Comparison of ENCODE assay signal across 9 cellular contexts in the genomic region with DNA sequence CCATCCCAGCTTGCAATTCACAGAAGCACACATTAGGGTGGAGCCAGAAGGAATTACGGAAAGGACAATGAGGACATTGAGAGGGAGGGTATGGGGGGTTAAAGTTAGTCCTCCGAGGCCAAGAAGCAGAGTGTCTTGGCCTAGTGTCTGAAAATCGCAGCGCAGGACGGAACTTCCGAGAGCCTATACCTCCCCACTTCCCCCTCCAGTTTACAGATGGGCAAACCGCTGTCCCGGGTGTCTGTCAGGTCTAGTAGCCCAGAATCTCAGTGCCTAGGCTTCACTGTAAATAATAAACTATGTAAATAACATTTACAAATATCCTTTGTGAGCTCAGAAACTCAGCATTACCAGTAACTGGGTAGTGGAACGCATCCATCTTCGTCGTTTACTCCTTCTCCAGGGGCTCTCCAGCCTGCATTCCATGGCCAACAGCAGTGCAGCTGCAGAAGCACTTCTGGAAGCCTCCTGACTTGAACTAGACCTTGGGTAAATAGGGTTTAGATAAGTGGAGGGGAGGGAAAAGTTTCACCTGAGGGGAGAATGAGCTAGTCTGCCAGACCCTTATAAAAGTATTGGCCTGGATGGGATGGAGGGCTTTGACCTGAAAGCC. TPM values are rescaled to one million over a fixed set of nuclear protein-coding genes. Genes with fewer than 3 reads are reported as not detected.
DNase-seq lines count a peak whose midpoint lies in the region; ATAC-seq, FAIRE-seq and TF ChIP-seq lines count a peak whose summit lies in the region.
"Had no signal": no experiment of that assay in that cellular context is flagged by ENCODE, and none has a peak within 500 bp of the region (broad histone marks: within the 10 kb centered on the region; RNA-seq: fewer than 3 reads in every experiment).

No MANE protein-coding gene starts in this region.

- H3K4me2 ChIP-seq in HepG2 (ENCODE audit: low read depth, low read length), result peak overlapping the region; percentile 71

- DNase-seq in activated CD4-positive, alpha-beta T cell treated with anti-CD3 and anti-CD28 coated beads for 48 hours, result peak; percentile 24
- DNase-seq in activated CD4-positive, alpha-beta T cell treated with anti-CD3 and anti-CD28 coated beads for 1 hour, result no peak
- no peak for DNase-seq in HFF-Myc (ENCODE audit: extremely low read depth, low read depth)
- DNase-seq in NB4 (ENCODE audit: low read depth), result peak; percentile 71
- DNase-seq in HepG2 (ENCODE audit: low spot score), result no peak
- no peak for DNase-seq in thoracic aorta (ENCODE audit: low spot score)
- DNase-seq in cerebellar cortex (ENCODE audit: low spot score), result no peak

- no peaks in the 10 kb centered on the region for H4K20me1 ChIP-seq in HepG2 (ENCODE audit: insufficient read depth, low read length)

- no peaks in the 10 kb centered on the region for H3K36me3 ChIP-seq in HepG2 (replicated peaks in 1 of 2; ENCODE audit: control insufficient read depth in 1 of 2, insufficient read depth in 2 of 2, low read length in 2 of 2)
- no peaks in the 10 kb centered on the region for H3K36me3 ChIP-seq in thoracic aorta

- TF ChIP-seq EP300 in HepG2 (IDR thresholded peaks at IDR 0.05; ENCODE audit: low read depth in 2 of 2, low read length in 2 of 2) (no peak), HepG2 (CRISPR knock-in tag; IDR thresholded peaks at IDR 0.05; ENCODE audit: borderline replicate concordance) (no peak)

- intact Hi-C loops in HepG2 (cut with micrococcal nuclease; ENCODE audit: unreplicated experiment), result no loop called here

- 47% methylated on average over 7 of the region's 11 CpGs for WGBS in HepG2 (ENCODE audit: low lambda C conversion rate)

- CTCF ChIA-PET in HepG2 (lab: Yijun Ruan, JAX; ENCODE audit: low intra/inter-chr PET ratio, low total read pairs), result no interaction called here

- TF ChIP-seq RAD21 in HepG2 (CRISPR knock-in tag; IDR thresholded peaks at IDR 0.05), result no peak

- ATAC-seq in HepG2 (peak; percentile 18; the same call in 2 of the 3 replicates), thoracic aorta (ENCODE audit: insufficient number of reproducible peaks, low FRiP score, low read depth) (peak; percentile 50)

- no peaks in the 10 kb centered on the region for H3K79me2 ChIP-seq in HepG2 (ENCODE audit: insufficient read depth, low read length)

- peak overlapping the region; percentile 73 for H2AFZ ChIP-seq in HepG2 (ENCODE audit: low read length)

- H3K27ac ChIP-seq in cingulate gyrus (ENCODE audit: low read depth, low read length) (peak overlapping the region; percentile 54), HepG2 (ENCODE audit: extremely low read length, insufficient read depth, low read length) (no peak overlapping the region), thoracic aorta (peak overlapping the region; percentile 92 to 96)

- BruUV-seq in HepG2 (replicated peaks; lab: Mats Ljungman, UMichigan), result no TSS peak

- no peak for TF ChIP-seq CTCF in HFF-Myc (IDR thresholded peaks at IDR 0.05; ENCODE audit: low read depth, low read length, missing control alignments)
- no peak for TF ChIP-seq CTCF in NB4 (IDR thresholded peaks at IDR 0.05; ENCODE audit: low read depth, low read length)
- TF ChIP-seq CTCF in HepG2 (CRISPR knock-in tag; IDR thresholded peaks at IDR 0.05), result no peak
- no peak for TF ChIP-seq CTCF in thoracic aorta (IDR thresholded peaks at IDR 0.05)

- in situ Hi-C loops in HepG2 (cut with HindIII; ENCODE audit: extremely low pct_ligation_motif_present, low pct_unique_long_range_greater_than_20kb), result no loop called here

- H3K4me3 ChIP-seq in HFF-Myc (replicated peaks; ENCODE audit: low read depth, low read length) (peak overlapping the region; percentile 46), NB4 (ENCODE audit: low read depth, low read length) (peak overlapping the region; percentile 52), HepG2 (replicated peaks in 1 of 3; ENCODE audit: insufficient read depth in 1 of 3, low read depth in 2 of 3, low read length in 3 of 3) (peak overlapping the region; percentile 40 to 66 (median 49); a peak in 5 of 6 replicates), thoracic aorta (peak overlapping the region; percentile 83)

- no peak for FAIRE-seq in HepG2 (lab: Jason Lieb, UNC)
- FAIRE-seq: G401.6 had no signal

- POLR2A ChIA-PET in HepG2 (lab: Yijun Ruan, JAX), result no interaction called here

- H3K9ac ChIP-seq in HepG2 (ENCODE audit: insufficient read depth, low read depth, low read length), result no peak overlapping the region

- H3K4me1 ChIP-seq in HepG2 (ENCODE audit: insufficient read depth, low read length), result no peaks in the 10 kb centered on the region
- peaks cover 8 to 9% of the 10 kb centered on the region in 2 donors for H3K4me1 ChIP-seq in thoracic aorta (ENCODE audit: control insufficient read depth in 1 of 2, low read depth in 2 of 2)

- no peaks in the 10 kb centered on the region for H3K9me3 ChIP-seq in HepG2 (ENCODE audit: low read length)
- H3K9me3 ChIP-seq in thoracic aorta, result no peaks in the 10 kb centered on the region

- TF ChIP-seq POLR2A in NB4 (IDR thresholded peaks at IDR 0.05; ENCODE audit: extremely low read depth, insufficient read length) (no peak), HepG2 (IDR thresholded peaks at IDR 0.05; ENCODE audit: insufficient read depth in 1 of 2, low read depth in 2 of 2, low read length in 2 of 2) (no peak)

- peaks cover 0 to 4% of the 10 kb centered on the region in 2 experiments; a peak in 3 of 5 replicates for H3K27me3 ChIP-seq in HepG2 (ENCODE audit: control insufficient read depth in 1 of 2, insufficient read depth in 2 of 2, low read length in 2 of 2)
- H3K27me3 ChIP-seq in thoracic aorta (replicated peaks; ENCODE audit: insufficient read depth), result no peaks in the 10 kb centered on the region

RNA-seq across cellular contexts. Expression of gene ADPRH, which starts 1.0 kb away (rescaled TPM):
- 0.15 TPM in 1 of 2 replicates, not detected in the other for total RNA-seq in HepG2 (2016; rRNA removed; fragmentation: Illumina TruSeq; extraction: Trizol)
- not detected in 2 replicates for total RNA-seq in HepG2 (2016; cell fraction: cytosol; rRNA removed; fragmentation: Illumina TruSeq; extraction: Trizol; ENCODE audit: low read depth)
- total RNA-seq in HepG2 (2016; cell fraction: insoluble cytoplasmic fraction; rRNA removed; fragmentation: Illumina TruSeq; extraction: Trizol), result 0.04 and 0.07 TPM in 2 replicates
- total RNA-seq in HepG2 (2016; cell fraction: membrane; rRNA removed; fragmentation: Illumina TruSeq; extraction: Trizol), result not detected in 2 replicates
- total RNA-seq in HepG2 (2016; cell fraction: nucleus; rRNA removed; fragmentation: Illumina TruSeq; extraction: Trizol), result 0.16 TPM in 1 of 2 replicates, not detected in the other
- polyA plus RNA-seq in HepG2 (2011; rRNA removed), result 0.01 and 0.07 TPM in 2 replicates
- 0.01 and 0.10 TPM in 2 replicates for polyA plus RNA-seq in HepG2 (2011; cell fraction: cytosol; rRNA removed)
- 0.09 and 0.13 TPM in 2 replicates for polyA plus RNA-seq in HepG2 (2011; cell fraction: nucleus; rRNA removed)
- polyA plus RNA-seq in HepG2 (2012), result 0.04 TPM in 1 of 2 replicates, not detected in the other
- polyA plus RNA-seq in HepG2 (2016; cell fraction: cytosol; fragmentation: Illumina TruSeq; extraction: Trizol; ENCODE audit: low read depth), result not detected in 2 replicates
- polyA plus RNA-seq in HepG2 (2016; cell fraction: insoluble cytoplasmic fraction; fragmentation: Illumina TruSeq; extraction: Trizol; ENCODE audit: low read depth), result 0.09 TPM in 1 of 2 replicates, not detected in the other
- polyA plus RNA-seq in HepG2 (2016; cell fraction: membrane; fragmentation: Illumina TruSeq; extraction: Trizol; ENCODE audit: low read depth), result 0.03 TPM in 1 of 2 replicates, not detected in the other
- polyA plus RNA-seq in HepG2 (2016; cell fraction: nucleus; fragmentation: Illumina TruSeq; extraction: Trizol; ENCODE audit: insufficient read depth, low read depth), result 0.18 TPM in 1 of 2 replicates, not detected in the other
- not detected in 2 replicates for polyA minus RNA-seq in HepG2 (2011; rRNA and poly(A)+ RNA removed; ENCODE audit: low replicate concordance)
- polyA minus RNA-seq in HepG2 (2011; cell fraction: cytosol; rRNA and poly(A)+ RNA removed), result not detected in 2 replicates
- not detected in 2 replicates for polyA minus RNA-seq in HepG2 (2011; cell fraction: nucleus; rRNA and poly(A)+ RNA removed)
- total RNA-seq in thoracic aorta, result 10 to 100 TPM; 18.5 to 22.7 TPM

RNA-seq across cellular contexts. Expression of gene PLA1A, which starts 17.4 kb away (rescaled TPM):
- total RNA-seq in HepG2 (2016; rRNA removed; fragmentation: Illumina TruSeq; extraction: Trizol) (0.11 TPM in 1 of 2 replicates, not detected in the other), thoracic aorta (10 to 100 TPM in 1 of 2 donors, 1 to 10 TPM in 1; 4.9 to 20.8 TPM)
- total RNA-seq in HepG2 (2016; cell fraction: cytosol; rRNA removed; fragmentation: Illumina TruSeq; extraction: Trizol; ENCODE audit: low read depth), result not detected in 2 replicates
- not detected in 2 replicates for total RNA-seq in HepG2 (2016; cell fraction: insoluble cytoplasmic fraction; rRNA removed; fragmentation: Illumina TruSeq; extraction: Trizol)
- not detected in 2 replicates for total RNA-seq in HepG2 (2016; cell fraction: membrane; rRNA removed; fragmentation: Illumina TruSeq; extraction: Trizol)
- not detected in 2 replicates for total RNA-seq in HepG2 (2016; cell fraction: nucleus; rRNA removed; fragmentation: Illumina TruSeq; extraction: Trizol)
- 0.16 and 0.18 TPM in 2 replicates for polyA plus RNA-seq in HepG2 (2011; rRNA removed)
- polyA plus RNA-seq in HepG2 (2011; cell fraction: cytosol; rRNA removed), result 0.14 and 0.15 TPM in 2 replicates
- 0.28 TPM in 1 of 2 replicates, not detected in the other for polyA plus RNA-seq in HepG2 (2011; cell fraction: nucleus; rRNA removed)
- polyA plus RNA-seq in HepG2 (2012), result 0.09 and 0.15 TPM in 2 replicates
- not detected in 2 replicates for polyA plus RNA-seq in HepG2 (2016; cell fraction: cytosol; fragmentation: Illumina TruSeq; extraction: Trizol; ENCODE audit: low read depth)
- not detected in 2 replicates for polyA plus RNA-seq in HepG2 (2016; cell fraction: insoluble cytoplasmic fraction; fragmentation: Illumina TruSeq; extraction: Trizol; ENCODE audit: low read depth)
- polyA plus RNA-seq in HepG2 (2016; cell fraction: membrane; fragmentation: Illumina TruSeq; extraction: Trizol; ENCODE audit: low read depth), result not detected in 2 replicates
- polyA plus RNA-seq in HepG2 (2016; cell fraction: nucleus; fragmentation: Illumina TruSeq; extraction: Trizol; ENCODE audit: insufficient read depth, low read depth), result not detected in 2 replicates
- 0.14 and 0.82 TPM in 2 replicates for polyA minus RNA-seq in HepG2 (2011; rRNA and poly(A)+ RNA removed; ENCODE audit: low replicate concordance)
- polyA minus RNA-seq in HepG2 (2011; cell fraction: cytosol; rRNA and poly(A)+ RNA removed), result not detected in 2 replicates
- polyA minus RNA-seq in HepG2 (2011; cell fraction: nucleus; rRNA and poly(A)+ RNA removed), result not detected in 2 replicates

RNA-seq across cellular contexts. Expression of gene CD80, which starts 20.8 kb away (rescaled TPM):
- total RNA-seq in HepG2 (2016; rRNA removed; fragmentation: Illumina TruSeq; extraction: Trizol) (not detected in 2 replicates), thoracic aorta (under 1 TPM in 1 of 2 donors, not detected in 1; 0.14 TPM)
- not detected in 2 replicates for total RNA-seq in HepG2 (2016; cell fraction: cytosol; rRNA removed; fragmentation: Illumina TruSeq; extraction: Trizol; ENCODE audit: low read depth)
- not detected in 2 replicates for total RNA-seq in HepG2 (2016; cell fraction: insoluble cytoplasmic fraction; rRNA removed; fragmentation: Illumina TruSeq; extraction: Trizol)
- not detected in 2 replicates for total RNA-seq in HepG2 (2016; cell fraction: membrane; rRNA removed; fragmentation: Illumina TruSeq; extraction: Trizol)
- not detected in 2 replicates for total RNA-seq in HepG2 (2016; cell fraction: nucleus; rRNA removed; fragmentation: Illumina TruSeq; extraction: Trizol)
- not detected in 2 replicates for polyA plus RNA-seq in HepG2 (2011; rRNA removed)
- not detected in 2 replicates for polyA plus RNA-seq in HepG2 (2011; cell fraction: cytosol; rRNA removed)
- polyA plus RNA-seq in HepG2 (2011; cell fraction: nucleus; rRNA removed), result not detected in 2 replicates
- polyA plus RNA-seq in HepG2 (2012), result not detected in 2 replicates
- not detected in 2 replicates for polyA plus RNA-seq in HepG2 (2016; cell fraction: cytosol; fragmentation: Illumina TruSeq; extraction: Trizol; ENCODE audit: low read depth)
- polyA plus RNA-seq in HepG2 (2016; cell fraction: insoluble cytoplasmic fraction; fragmentation: Illumina TruSeq; extraction: Trizol; ENCODE audit: low read depth), result not detected in 2 replicates
- not detected in 2 replicates for polyA plus RNA-seq in HepG2 (2016; cell fraction: membrane; fragmentation: Illumina TruSeq; extraction: Trizol; ENCODE audit: low read depth)
- not detected in 2 replicates for polyA plus RNA-seq in HepG2 (2016; cell fraction: nucleus; fragmentation: Illumina TruSeq; extraction: Trizol; ENCODE audit: insufficient read depth, low read depth)
- not detected in 2 replicates for polyA minus RNA-seq in HepG2 (2011; rRNA and poly(A)+ RNA removed; ENCODE audit: low replicate concordance)
- not detected in 2 replicates for polyA minus RNA-seq in HepG2 (2011; cell fraction: cytosol; rRNA and poly(A)+ RNA removed)
- polyA minus RNA-seq in HepG2 (2011; cell fraction: nucleus; rRNA and poly(A)+ RNA removed), result not detected in 2 replicates

Comparison
In these comparisons a context has a peak if more than half of its experiments do, and no peak if none do; other contexts are left out.
1. DNase-seq: peak in activated CD4-positive, alpha-beta T cell treated with anti-CD3 and anti-CD28 coated beads for 48 hours (single experiment) and NB4 (single experiment); none in activated CD4-positive, alpha-beta T cell treated with anti-CD3 and anti-CD28 coated beads for 1 hour (single experiment), HFF-Myc (single experiment), HepG2 (single experiment), thoracic aorta (single experiment) and cerebellar cortex (single experiment).
2. RNA of gene ADPRH, which starts 1.0 kb away (total RNA-seq): 18.5 to 22.7 TPM in thoracic aorta; 0.04 to 0.16 TPM in HepG2; every median in the first group is over 10 times any median in the second.
3. RNA of gene PLA1A, which starts 17.4 kb away (total RNA-seq): 4.9 to 20.8 TPM in thoracic aorta; 0.11 TPM in HepG2; every median in the first group is over 4 times any median in the second.
4. Peak in every context shown above with its lines, with median percentiles within 50 percentile points of each other: H3K4me3 ChIP-seq.